In the genomic region with DNA sequence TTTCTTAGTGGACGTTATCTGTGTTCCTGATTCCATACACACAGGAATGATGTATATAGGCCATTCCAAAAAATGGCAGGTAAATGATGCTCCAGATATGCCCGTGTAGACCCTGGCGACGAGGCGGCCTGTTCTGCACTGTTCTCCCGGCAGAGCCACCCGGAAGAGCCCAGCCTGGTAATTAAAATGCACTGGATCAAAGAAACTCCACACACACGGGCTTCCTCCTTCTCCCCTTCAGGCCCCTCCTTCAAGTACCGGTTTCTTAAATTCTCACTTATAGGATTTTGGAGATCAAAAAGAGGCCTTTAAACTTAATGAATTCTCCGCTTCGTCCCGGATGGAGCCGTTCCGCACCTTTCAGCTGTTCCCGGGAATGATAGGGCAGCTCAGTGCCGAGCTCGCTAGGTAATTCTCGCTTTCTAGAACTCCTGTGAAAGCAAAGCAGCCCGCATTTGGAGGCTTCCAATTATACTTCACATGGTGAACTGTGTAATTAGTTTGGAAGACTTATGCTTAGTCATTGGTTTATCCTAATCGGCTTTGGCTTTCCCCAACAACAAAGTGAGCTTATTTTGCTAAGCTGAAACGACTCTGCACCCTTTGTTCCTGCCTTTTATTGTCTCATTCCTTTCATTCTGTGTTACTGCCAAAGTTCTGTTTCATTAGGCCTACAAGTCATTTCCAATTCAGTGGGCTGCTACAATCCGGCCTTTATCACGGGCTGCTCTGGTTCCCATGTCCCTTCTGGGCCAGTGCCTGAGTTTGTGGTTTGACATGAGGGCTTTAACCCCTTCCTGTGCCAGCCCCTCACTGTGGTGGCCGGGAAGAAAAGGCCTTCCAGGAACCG, we compare ENCODE assay signal across 8 cellular contexts.
A peak's percentile ranks its signal among the peaks of the same experiment; 100 is the strongest.
DNase-seq lines count a peak whose midpoint lies in the region; ATAC-seq and TF ChIP-seq lines count a peak whose summit lies in the region.

No MANE protein-coding gene starts in this region.

- no peak overlapping the region for H3K4me2 ChIP-seq in GM23248 (ENCODE audit: unreplicated experiment)

- peak overlapping the region in 1 of 2 donors; percentile 73 for H3K27ac Mint-ChIP-seq in T-cell
- peak overlapping the region; percentile 69 for H3K27ac Mint-ChIP-seq in glutamatergic neuron (ENCODE audit: unreplicated experiment)

- DNase-seq in GM23248 = peak; percentile 5
- no peak for DNase-seq in T-cell
- DNase-seq in glutamatergic neuron = no peak
- DNase-seq in psoas muscle = no peak
- no peak for DNase-seq in NK-92 (lab: John Stamatoyannopoulos, UW; ENCODE audit: unreplicated experiment)
- DNase-seq in effector CD4-positive, alpha-beta T cell = no peak

- CTCF ChIA-PET in T-cell (lab: Charles Lee) = no interaction called here

- no peaks in the 10 kb centered on the region for H3K9me2 ChIP-seq in GM23248 (ENCODE audit: insufficient read depth)

- no peak for ATAC-seq in T-cell (replicated peaks in 1 of 4)
- no peak for ATAC-seq in psoas muscle
- ATAC-seq in HG02763 (IDR thresholded peaks at IDR 0.05; ENCODE audit: unreplicated experiment) = no peak
- ATAC-seq in HG03571 (IDR thresholded peaks at IDR 0.05; ENCODE audit: unreplicated experiment) = no peak

- H3F3A ChIP-seq in GM23248 (ENCODE audit: insufficient read depth) = no peaks in the 10 kb centered on the region

- in situ Hi-C loops in GM23248 (cut with MboI) = no loop called here

- no peak overlapping the region for H3K9ac ChIP-seq in GM23248

- H3K4me3 Mint-ChIP-seq in T-cell = peak overlapping the region in 2 of 3 donors; percentile 14 to 43
- peak overlapping the region; percentile 27 for H3K4me3 Mint-ChIP-seq in glutamatergic neuron (ENCODE audit: unreplicated experiment)

- 71 to 76% methylated on average over 24 to 25 of the region's 25 CpGs for WGBS in GM23248 (ENCODE audit: low coverage in 1 of 2, low lambda C conversion rate in 2 of 2, missing lambda C conversion rate in 2 of 2), 2 experiments
- WGBS in psoas muscle, 3 donors = 59 to 71% (median 59%) methylated on average over 25 of the region's 25 CpGs

- H2AFZ ChIP-seq in GM23248 = no peak overlapping the region

- TF ChIP-seq CTCF in glutamatergic neuron (IDR thresholded peaks at IDR 0.05; ENCODE audit: partially characterized antibody, unreplicated experiment) (no peak), psoas muscle (IDR thresholded peaks at IDR 0.05) (no peak)

- H3K79me2 ChIP-seq in GM23248 (ENCODE audit: insufficient read depth) = no peaks in the 10 kb centered on the region

- H3K36me3 ChIP-seq in GM23248 (ENCODE audit: low read depth) = no peaks in the 10 kb centered on the region
- H3K36me3 ChIP-seq in psoas muscle (ENCODE audit: insufficient read depth in 1 of 2, low read depth in 1 of 2) = no peaks in the 10 kb centered on the region

- H3K4me1 ChIP-seq in GM23248 (ENCODE audit: insufficient read depth) (no peaks in the 10 kb centered on the region), psoas muscle (peaks cover 65% of the 10 kb centered on the region)

- H3K9me3 ChIP-seq in GM23248 (ENCODE audit: low read depth) (no peaks in the 10 kb centered on the region), psoas muscle (no peaks in the 10 kb centered on the region)

- H3K27me3 Mint-ChIP-seq in T-cell (no peaks in the 10 kb centered on the region), glutamatergic neuron (ENCODE audit: unreplicated experiment) (peaks cover 3% of the 10 kb centered on the region)

- H4K20me1 ChIP-seq in GM23248 (ENCODE audit: insufficient read depth) = no peaks in the 10 kb centered on the region

- H3K4me1 Mint-ChIP-seq in T-cell (peaks cover 46 to 68% (median 53%) of the 10 kb centered on the region in 3 donors), glutamatergic neuron (ENCODE audit: low read depth, unreplicated experiment) (peaks cover 53% of the 10 kb centered on the region)

- POLR2A ChIA-PET in T-cell (lab: Charles Lee) = interaction anchor here in 1 of 2 donors (0.6 kb wide), 1 partner anchor 45 kb away, joined by 4 read pairs; no protein-coding TSS in a partner anchor

- no peak overlapping the region for H3K4me3 ChIP-seq in GM23248
- no peak overlapping the region for H3K4me3 ChIP-seq in psoas muscle

- H3K9me3 Mint-ChIP-seq in T-cell = no peaks in the 10 kb centered on the region
- peaks cover 4% of the 10 kb centered on the region for H3K9me3 Mint-ChIP-seq in glutamatergic neuron (ENCODE audit: unreplicated experiment)

- H3K36me3 Mint-ChIP-seq in T-cell = peaks cover 33% of the 10 kb centered on the region
- no peaks in the 10 kb centered on the region for H3K36me3 Mint-ChIP-seq in glutamatergic neuron (ENCODE audit: unreplicated experiment)

- H3K27ac ChIP-seq in GM23248 (no peak overlapping the region), psoas muscle (peak overlapping the region; percentile 72)

- intact Hi-C loops in psoas muscle (cut with DNase I) = no loop called here

- H3K27me3 ChIP-seq in GM23248 (replicated peaks; ENCODE audit: insufficient read depth) = no peaks in the 10 kb centered on the region
- no peaks in the 10 kb centered on the region for H3K27me3 ChIP-seq in psoas muscle (ENCODE audit: insufficient read depth in 3 of 3, low read length in 2 of 3)
